In genomic region chr16:88642881-88643545, GRCh38 we compare ENCODE assay signal across 2 cellular contexts.
TF ChIP-seq lines count a peak whose summit lies in the region.

No MANE protein-coding gene starts in this region.

TF ChIP-seq in HepG2, 621 proteins besides CTCF, POLR2A, EP300 and RAD21:
- TF ChIP-seq RBFOX2 (IDR thresholded peaks at IDR 0.05; ENCODE audit: low read depth, low read length) (peak; percentile 58), PAXIP1 (CRISPR knock-in tag; conservative IDR thresholded peaks at IDR 0.05) (0 out of 2 replicates have a peak, but pooled peaks have one; percentile 0), ZNF746 (CRISPR knock-in tag; IDR thresholded peaks at IDR 0.05) (no peak), KDM2A (CRISPR knock-in tag; IDR thresholded peaks at IDR 0.05; ENCODE audit: borderline replicate concordance, low read depth) (no peak), HCFC1 (IDR thresholded peaks at IDR 0.05; ENCODE audit: low read depth, low read length) (0 out of 2 replicates have a peak, but pooled peaks have one; percentile 1), ZNF263 (CRISPR knock-in tag; IDR thresholded peaks at IDR 0.05) (peak; percentile 95), AGO2 (optimal IDR thresholded peaks at IDR 0.05; ENCODE audit: low read depth, low read length) (peak; percentile 75), ZNF687 (CRISPR knock-in tag; IDR thresholded peaks at IDR 0.05) (0 out of 2 replicates have a peak, but pooled peaks have one; percentile 4)

TF ChIP-seq in WTC11, 78 proteins besides CTCF, POLR2A, EP300 and RAD21:
- TF ChIP-seq ZNF263 (CRISPR knock-in tag; IDR thresholded peaks at IDR 0.05; ENCODE audit: low read depth) (peak; percentile 89), TCF7 (CRISPR knock-in tag; IDR thresholded peaks at IDR 0.05; ENCODE audit: low read depth) (no peak)
